ENCODE assay signal across 24 cellular contexts in the genomic region with DNA sequence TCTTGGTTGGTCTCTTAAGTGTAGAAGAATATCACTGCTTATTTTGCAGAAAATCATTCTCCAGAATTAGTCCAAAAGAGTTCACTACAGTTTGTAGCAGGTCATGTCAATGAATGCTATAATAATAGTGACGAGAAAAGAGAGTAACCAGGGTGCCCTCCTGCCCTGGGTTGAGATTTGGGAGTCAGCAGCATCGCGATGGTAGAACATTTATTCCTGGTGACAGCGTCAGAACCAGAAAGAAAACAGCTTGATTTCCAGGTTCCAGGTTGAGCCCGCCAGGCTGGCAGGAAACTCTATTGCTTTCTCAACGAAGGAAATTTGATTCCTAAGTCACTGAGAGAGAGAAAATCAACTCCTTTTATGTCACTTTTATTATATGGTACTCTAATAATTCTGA.
"Had no signal": no experiment of that assay in that cellular context is flagged by ENCODE, and none has a peak within 500 bp of the region (broad histone marks: within the 10 kb centered on the region; RNA-seq: fewer than 3 reads in every experiment).

No MANE protein-coding gene starts in this region.

- H3K4me1 ChIP-seq: ascending aorta, tibial artery had no signal

- ATAC-seq: activated CD4-positive, alpha-beta T cell treated with anti-CD3 and anti-CD28 coated beads for 36 hours; stimulated activated naive CD8-positive, alpha-beta T cell treated with anti-CD3 and anti-CD28 coated beads, Interleukin-15, Interleukin-2, amounts not matched to agents 100 U/mL and 50 U/mL, for 24 hours; T-helper 17 cell had no signal

- H3K4me3 Mint-ChIP-seq: activated B cell treated with CpG ODN at 0.5 μM for 24 hours; activated CD4-positive, alpha-beta T cell treated with anti-CD3 and anti-CD28 coated beads for 36 hours; activated naive CD8-positive, alpha-beta T cell; activated T-cell treated with anti-CD3 and anti-CD28 coated beads, Interleukin-2, amount 50 U/mL, for 24 hours; immature natural killer cell; memory B cell; T-helper 17 cell had no signal

- DNase-seq: activated B cell treated with CpG ODN at 0.5 μM for 24 hours; activated CD4-positive, alpha-beta T cell treated with anti-CD3 and anti-CD28 coated beads for 36 hours; activated CD4-positive, alpha-beta T cell treated with anti-CD3 and anti-CD28 coated beads, Interleukin-2, amount 50 U/mL, for 4 hours; activated CD8-positive, alpha-beta memory T cell treated with anti-CD3 and anti-CD28 coated beads for 24 hours; activated CD8-positive, alpha-beta memory T cell treated with anti-CD3 and anti-CD28 coated beads, Interleukin-2, amount 50 U/mL, for 4 hours; activated naive CD4-positive, alpha-beta T cell; activated T-cell treated with anti-CD3 and anti-CD28 coated beads, Interleukin-2, amount 50 U/mL, for 24 hours; cerebellar nuclear complex; cortex of kidney; immature natural killer cell; occipital lobe; spleen; stimulated activated CD4-positive, alpha-beta T cell treated with anti-CD3 and anti-CD28 coated beads, Interleukin-4, amount 100 ng/mL, for 1 hour; stimulated activated naive CD8-positive, alpha-beta T cell treated with anti-CD3 and anti-CD28 coated beads, Interleukin-15, Interleukin-2, amounts not matched to agents 100 U/mL and 50 U/mL, for 24 hours; substantia nigra; SW 1271; T-helper 17 cell; tibial artery had no signal

- H3K27ac Mint-ChIP-seq: activated B cell treated with CpG ODN at 0.5 μM for 24 hours; activated CD4-positive, alpha-beta T cell treated with anti-CD3 and anti-CD28 coated beads for 36 hours; activated naive CD8-positive, alpha-beta T cell; activated T-cell treated with anti-CD3 and anti-CD28 coated beads, Interleukin-2, amount 50 U/mL, for 24 hours; activated T-helper 2 cell treated with anti-CD3 and anti-CD28 coated beads, Interferon-gamma antibody, Interleukin-2, Interleukin-4, amounts not matched to agents 10 μg/mL and 5 μg/mL and 100 μg/mL, durations not matched to agents 14 hours and 24 hours and 36 hours; immature natural killer cell; memory B cell; T-helper 17 cell had no signal

- H3K27me3 ChIP-seq: ascending aorta, spleen, tibial artery had no signal

- H3K9me3 Mint-ChIP-seq: activated B cell treated with CpG ODN at 0.5 μM for 24 hours; activated T-cell treated with anti-CD3 and anti-CD28 coated beads, Interleukin-2, amount 50 U/mL, for 24 hours; activated T-helper 2 cell treated with anti-CD3 and anti-CD28 coated beads, Interferon-gamma antibody, Interleukin-2, Interleukin-4, amounts not matched to agents 10 μg/mL and 5 μg/mL and 100 μg/mL, durations not matched to agents 14 hours and 24 hours and 36 hours; immature natural killer cell; memory B cell had no signal

- H3K4me3 ChIP-seq: adrenal gland, ascending aorta, spleen, tibial artery had no signal

- H3K36me3 Mint-ChIP-seq: activated naive CD8-positive, alpha-beta T cell; immature natural killer cell; memory B cell had no signal

- H3K27me3 Mint-ChIP-seq: activated CD4-positive, alpha-beta T cell treated with anti-CD3 and anti-CD28 coated beads for 36 hours had no signal

- H3K36me3 ChIP-seq: adrenal gland, ascending aorta, spleen, tibial artery had no signal

- H3K27ac ChIP-seq: adrenal gland, ascending aorta, epithelial cell of prostate, tibial artery had no signal

- H3K9me3 ChIP-seq: adrenal gland, ascending aorta, spleen, tibial artery had no signal

- H3K4me1 Mint-ChIP-seq: activated B cell treated with CpG ODN at 0.5 μM for 24 hours; activated CD4-positive, alpha-beta T cell treated with anti-CD3 and anti-CD28 coated beads for 36 hours; immature natural killer cell; memory B cell; T-helper 17 cell had no signal
